Comparison of ENCODE assay signal across 1 cellular context in the genomic region with DNA sequence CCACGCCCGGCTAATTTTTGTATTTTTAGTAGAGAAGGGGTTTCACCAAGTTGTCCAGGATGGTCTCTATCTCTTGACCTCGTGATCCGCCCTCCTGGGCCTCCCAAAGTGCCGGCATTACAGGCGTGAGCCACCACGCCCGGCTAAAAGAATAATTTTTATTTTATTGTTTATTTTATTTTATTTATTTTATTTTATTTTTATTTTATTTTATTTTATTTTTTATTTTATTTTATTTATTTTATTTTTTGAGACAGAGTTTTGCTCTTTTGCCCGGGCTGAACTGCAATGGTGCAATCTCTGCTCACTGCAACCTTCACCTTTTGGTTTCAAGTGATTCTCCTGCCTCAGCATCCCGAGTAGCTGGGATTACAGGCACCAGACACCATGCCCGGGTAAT.
DNase-seq lines count a peak whose midpoint lies in the region; ATAC-seq and TF ChIP-seq lines count a peak whose summit lies in the region.
"Not testable (repeated sequence)": the region's sequence is repeated elsewhere in the genome, so short reads cannot be mapped to it uniquely, and the experiment has no call there.

No MANE protein-coding gene starts in this region.

- TF ChIP-seq CTCF in WTC11 (IDR thresholded peaks at IDR 0.05): not testable (repeated sequence)

- CTCF ChIA-PET in WTC11 (lab: Charles Lee): not testable (repeated sequence)

- H3K9me3 Mint-ChIP-seq in WTC11: not testable (repeated sequence)

- not testable (repeated sequence) for H3K36me3 Mint-ChIP-seq in WTC11

- POLR2A ChIA-PET in WTC11 (lab: Charles Lee): not testable (repeated sequence)

- DNase-seq in WTC11 (ENCODE audit: low spot score): not testable (repeated sequence)

- H3K4me1 Mint-ChIP-seq in WTC11: not testable (repeated sequence)

- not testable (repeated sequence) for ATAC-seq in WTC11

- H3K27ac Mint-ChIP-seq in WTC11: not testable (repeated sequence)

- H3K27me3 Mint-ChIP-seq in WTC11 (ENCODE audit: low read depth): not testable (repeated sequence)

- H3K4me3 Mint-ChIP-seq in WTC11: not testable (repeated sequence)

TF ChIP-seq in WTC11, 78 proteins besides CTCF, POLR2A, EP300 and RAD21:
- peak; percentile 97 for TF ChIP-seq HMGA2 (CRISPR knock-in tag; IDR thresholded peaks at IDR 0.05)
